Comparison of ENCODE assay signal across 24 cellular contexts in the genomic region with DNA sequence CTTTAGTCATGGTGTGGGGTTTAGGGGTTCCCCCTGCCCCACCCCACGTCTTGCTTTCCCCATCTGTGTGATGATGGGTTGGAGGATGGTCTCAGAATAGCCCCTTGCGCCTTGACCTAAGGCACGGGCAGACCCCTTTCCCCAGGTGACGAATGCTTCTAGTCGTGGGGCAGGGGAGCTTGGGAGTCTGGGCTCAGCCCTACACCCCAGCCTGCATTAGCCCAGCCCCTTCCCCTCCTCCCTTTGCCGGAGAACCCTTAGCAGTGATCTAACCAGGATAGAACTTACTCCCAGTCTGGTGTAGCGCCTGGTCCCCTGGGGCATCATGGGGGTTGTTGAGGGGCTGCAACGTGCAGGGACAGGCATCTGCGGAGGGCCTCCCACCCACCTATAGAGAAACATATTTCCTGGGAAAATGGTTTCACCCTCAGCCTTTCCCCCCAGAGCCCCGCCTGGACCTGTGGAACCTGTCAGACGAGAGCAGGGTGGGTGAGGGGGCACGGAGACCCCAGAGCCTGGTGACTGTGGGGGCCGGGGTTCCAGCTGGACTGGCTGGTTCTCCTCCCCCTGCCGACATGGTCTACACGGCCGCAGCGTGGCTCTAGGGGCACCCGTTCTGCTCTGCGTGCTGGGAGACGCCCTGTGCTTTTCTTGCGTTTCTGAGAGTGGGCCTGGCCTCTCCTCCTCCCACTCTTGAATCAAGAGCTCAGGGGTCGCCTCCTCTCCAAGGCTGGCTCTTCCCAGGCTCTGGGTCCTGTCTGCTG. TPM values are rescaled to one million over a fixed set of nuclear protein-coding genes. Genes with fewer than 3 reads are reported as not detected.
"Had no signal": no experiment of that assay in that cellular context is flagged by ENCODE, and none has a peak within 500 bp of the region (broad histone marks: within the 10 kb centered on the region; RNA-seq: fewer than 3 reads in every experiment).

No MANE protein-coding gene starts in this region.

- H3K4me3 ChIP-seq: esophagus squamous epithelium, tibial artery had no signal

- H3K9me3 ChIP-seq: esophagus squamous epithelium, gastroesophageal sphincter, tibial artery had no signal

- ATAC-seq: activated CD8-positive, alpha-beta memory T cell treated with anti-CD3 and anti-CD28 coated beads, Interleukin-2, amount 10 ng/mL, durations not matched to agents 7 days and 5 days; activated CD8-positive, alpha-beta T cell treated with anti-CD3 and anti-CD28 coated beads for 36 hours; gastroesophageal sphincter; T-cell had no signal

- H3K36me3 ChIP-seq: esophagus squamous epithelium, gastroesophageal sphincter, tibial artery, WERI-Rb-1 had no signal

- H3K27ac ChIP-seq: tibial artery, WERI-Rb-1 had no signal

- DNase-seq: activated CD4-positive, alpha-beta T cell treated with anti-CD3 and anti-CD28 coated beads, Interleukin-2, amount 10 ng/mL, durations not matched to agents 7 days and 5 days; activated CD4-positive, CD25-positive, alpha-beta regulatory T cell treated with anti-CD3 and anti-CD28 coated beads, Interleukin-2, amount 50 U/mL, for 72 hours; activated CD8-positive, alpha-beta memory T cell treated with anti-CD3 and anti-CD28 coated beads, Interleukin-2, amount 10 ng/mL, durations not matched to agents 7 days and 5 days; activated CD8-positive, alpha-beta T cell treated with anti-CD3 and anti-CD28 coated beads for 36 hours; activated effector memory CD4-positive, alpha-beta T cell treated with anti-CD3 and anti-CD28 coated beads, Interleukin-2, amount 50 U/mL, for 16 hours; activated naive CD4-positive, alpha-beta T cell treated with anti-CD3 and anti-CD28 coated beads, Interleukin-2, amount 10 ng/mL, durations not matched to agents 7 days and 5 days; activated T-cell treated with anti-CD3 and anti-CD28 coated beads for 4 hours; amygdala; cortex of kidney; esophagus squamous epithelium; head of caudate nucleus; stimulated activated CD4-positive, alpha-beta T cell treated with anti-CD3 and anti-CD28 coated beads, Interleukin-1b, Interleukin-23, amount 100 ng/mL, for 48 hours; substantia nigra; T-cell; WERI-Rb-1 had no signal

RNA-seq across cellular contexts. Expression of a gene that starts 4.7 kb away (rescaled TPM):
- total RNA-seq: activated CD4-positive, alpha-beta T cell treated with anti-CD3 and anti-CD28 coated beads, Interleukin-2, amount 10 ng/mL, durations not matched to agents 7 days and 5 days; activated CD8-positive, alpha-beta memory T cell treated with anti-CD3 and anti-CD28 coated beads, Interleukin-2, amount 10 ng/mL, durations not matched to agents 7 days and 5 days; activated CD8-positive, alpha-beta T cell treated with anti-CD3 and anti-CD28 coated beads for 36 hours; mononuclear cell; T-cell had no signal

RNA-seq across cellular contexts. Expression of a gene that starts 28.7 kb away (rescaled TPM):
- total RNA-seq: activated CD4-positive, alpha-beta T cell treated with anti-CD3 and anti-CD28 coated beads, Interleukin-2, amount 10 ng/mL, durations not matched to agents 7 days and 5 days; activated CD8-positive, alpha-beta memory T cell treated with anti-CD3 and anti-CD28 coated beads, Interleukin-2, amount 10 ng/mL, durations not matched to agents 7 days and 5 days; activated CD8-positive, alpha-beta T cell treated with anti-CD3 and anti-CD28 coated beads for 36 hours; cerebellum; endodermal cell; mononuclear cell; myocyte; neural crest cell; posterior vena cava; T-cell had no signal

RNA-seq across cellular contexts. Expression of a gene that starts 52.4 kb away (rescaled TPM):
- total RNA-seq: activated CD8-positive, alpha-beta memory T cell treated with anti-CD3 and anti-CD28 coated beads, Interleukin-2, amount 10 ng/mL, durations not matched to agents 7 days and 5 days; activated CD8-positive, alpha-beta T cell treated with anti-CD3 and anti-CD28 coated beads for 36 hours; endodermal cell; kidney epithelial cell; mononuclear cell; myocyte; posterior vena cava had no signal
